1 cellular context compared by ENCODE assay signal in the genomic region with DNA sequence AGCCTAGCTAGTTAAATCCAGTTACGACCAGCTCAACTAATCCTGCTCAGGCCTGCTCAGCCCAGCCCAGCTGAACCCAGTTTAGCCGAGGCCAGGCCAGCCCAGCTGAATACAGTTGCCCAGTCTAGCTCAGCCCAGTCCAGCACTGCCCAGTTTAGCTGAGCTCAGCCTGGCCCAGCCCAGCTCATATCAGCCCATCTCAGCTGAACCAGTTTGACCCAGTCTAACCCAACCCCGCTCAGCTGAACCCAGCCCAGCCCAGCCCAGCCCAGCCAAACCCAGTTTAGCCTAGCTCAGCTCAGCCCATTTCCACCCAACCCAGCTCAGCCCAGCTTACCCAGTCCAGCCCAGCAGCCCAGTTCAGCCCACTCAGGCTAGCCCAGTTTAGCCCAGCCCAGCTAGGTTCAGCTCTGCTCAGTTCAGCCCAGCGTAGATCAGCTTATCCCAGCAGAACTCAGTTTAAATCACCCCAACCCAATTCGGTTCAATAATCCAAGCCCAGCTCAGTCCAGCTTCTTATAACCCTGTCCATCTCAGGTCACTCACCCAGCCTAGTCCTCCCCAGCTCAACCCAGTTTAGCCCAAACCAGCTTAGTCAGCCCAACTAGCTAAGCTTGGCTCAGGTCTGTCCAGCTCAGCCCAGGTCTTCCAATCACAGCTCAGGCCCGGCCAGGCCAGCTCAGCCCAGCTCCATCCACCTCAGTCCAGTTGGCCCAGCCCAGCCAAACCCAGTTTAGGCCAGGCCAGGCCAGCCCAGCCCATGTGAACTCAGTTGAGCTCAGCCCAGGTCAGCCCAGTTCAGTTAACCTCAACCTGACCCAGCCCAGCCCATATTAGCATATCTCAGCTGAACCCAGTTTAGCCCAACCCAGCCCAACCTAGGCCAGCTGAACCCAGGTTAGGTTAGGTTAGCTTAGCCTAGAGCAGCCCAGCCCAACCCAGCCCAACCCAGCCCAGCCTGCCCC.
TF ChIP-seq lines count a peak whose summit lies in the region.

No MANE protein-coding gene starts in this region.

TF ChIP-seq in HEK293T, 16 proteins besides CTCF, POLR2A, EP300 and RAD21 (continued from another document):
- no peak for TF ChIP-seq L3MBTL2 (conservative IDR thresholded peaks at IDR 0.05)
TF ChIP-seq in HEK293T: peak in this region for 0.
